1 cellular context compared by ENCODE assay signal in the genomic region with DNA sequence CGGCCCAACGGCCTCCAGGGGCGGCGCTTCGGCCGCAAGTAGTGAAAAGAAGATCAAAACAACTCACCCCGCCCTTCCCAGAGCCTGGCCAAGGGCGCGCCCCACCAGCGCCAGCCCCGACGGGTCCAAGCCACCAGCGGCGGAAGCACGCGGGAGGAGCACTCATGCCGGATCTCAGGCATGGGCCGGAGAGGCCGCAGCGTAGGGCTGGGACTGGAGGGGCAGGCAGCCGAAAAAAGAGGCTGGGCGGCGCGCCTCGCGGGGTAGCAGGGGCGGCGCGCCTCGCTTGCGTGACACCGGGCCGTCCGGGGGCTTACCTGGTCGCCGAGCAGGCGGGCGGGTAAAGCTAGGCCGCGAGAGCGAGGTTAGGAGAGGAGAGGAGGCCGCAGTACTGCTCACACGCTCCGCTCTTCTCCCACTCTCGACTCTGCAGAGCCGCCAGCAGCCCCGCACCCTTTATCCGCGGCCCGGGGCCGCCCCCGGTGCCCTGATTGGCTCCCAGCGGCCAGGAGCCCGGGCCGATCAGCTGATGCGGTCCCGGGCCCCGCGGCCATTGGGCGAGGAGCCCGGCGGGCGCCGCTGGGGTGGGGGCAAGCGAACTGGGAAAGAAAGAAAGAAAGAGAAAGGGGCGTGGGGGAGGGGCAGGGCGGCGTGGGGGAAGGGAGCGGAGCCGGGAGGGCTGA.
TF ChIP-seq lines count a peak whose summit lies in the region.

Gene GLUL, minus strand, starts transcription at position 429 of the 683 bp plus-strand sequence. CDS start 3,053 bp downstream, outside the sequence.

TF ChIP-seq in HepG2, 621 proteins besides CTCF, POLR2A, EP300 and RAD21 (continued from another document and continues in another):
- TF ChIP-seq NFAT5 (CRISPR knock-in tag; IDR thresholded peaks at IDR 0.05): peak; percentile 87; the same call in 1 of the 2 replicates
- no peak for TF ChIP-seq ZNF256 (CRISPR knock-in tag; conservative IDR thresholded peaks at IDR 0.05)
- TF ChIP-seq WIZ (CRISPR knock-in tag; IDR thresholded peaks at IDR 0.05): no peak
- no peak for TF ChIP-seq EZH2 (conservative IDR thresholded peaks at IDR 0.05; ENCODE audit: low read depth, low read length)
- TF ChIP-seq, protein P1, sequence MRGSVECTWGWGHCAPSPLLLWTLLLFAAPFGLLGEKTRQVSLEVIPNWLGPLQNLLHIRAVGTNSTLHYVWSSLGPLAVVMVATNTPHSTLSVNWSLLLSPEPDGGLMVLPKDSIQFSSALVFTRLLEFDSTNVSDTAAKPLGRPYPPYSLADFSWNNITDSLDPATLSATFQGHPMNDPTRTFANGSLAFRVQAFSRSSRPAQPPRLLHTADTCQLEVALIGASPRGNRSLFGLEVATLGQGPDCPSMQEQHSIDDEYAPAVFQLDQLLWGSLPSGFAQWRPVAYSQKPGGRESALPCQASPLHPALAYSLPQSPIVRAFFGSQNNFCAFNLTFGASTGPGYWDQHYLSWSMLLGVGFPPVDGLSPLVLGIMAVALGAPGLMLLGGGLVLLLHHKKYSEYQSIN (CRISPR knock-in tag; IDR thresholded peaks at IDR 0.05; ENCODE audit: borderline replicate concordance): no peak
- peak; percentile 60; the same call in 1 of the 2 replicates for TF ChIP-seq ZNF709 (CRISPR knock-in tag; IDR thresholded peaks at IDR 0.05)
- peak; percentile 71 for TF ChIP-seq TMF1 (CRISPR knock-in tag; IDR thresholded peaks at IDR 0.05; ENCODE audit: low read depth)
- peak; percentile 54 for TF ChIP-seq ASH2L (IDR thresholded peaks at IDR 0.05; ENCODE audit: insufficient read length, low read depth, low read length)
- TF ChIP-seq ZNF772 (CRISPR knock-in tag; IDR thresholded peaks at IDR 0.05): peak; percentile 77
- TF ChIP-seq PRMT3 (CRISPR knock-in tag; IDR thresholded peaks at IDR 0.05; ENCODE audit: borderline replicate concordance, low read depth): 0 out of 2 replicates have a peak, but pooled peaks have one; percentile 74
- TF ChIP-seq RFXAP (CRISPR knock-in tag; IDR thresholded peaks at IDR 0.05; ENCODE audit: borderline replicate concordance): peak; percentile 76
- no peak for TF ChIP-seq RFX1 (IDR thresholded peaks at IDR 0.05)
- no peak for TF ChIP-seq PHF21A (CRISPR knock-in tag; IDR thresholded peaks at IDR 0.05)
- TF ChIP-seq NAIF1 (CRISPR knock-in tag; IDR thresholded peaks at IDR 0.05; ENCODE audit: borderline replicate concordance): 0 out of 2 replicates have a peak, but pooled peaks have one; percentile 49
- TF ChIP-seq ZNF460 (CRISPR knock-in tag; IDR thresholded peaks at IDR 0.05; ENCODE audit: borderline replicate concordance): peak; percentile 37; the same call in 1 of the 2 replicates
- TF ChIP-seq, protein P2, sequence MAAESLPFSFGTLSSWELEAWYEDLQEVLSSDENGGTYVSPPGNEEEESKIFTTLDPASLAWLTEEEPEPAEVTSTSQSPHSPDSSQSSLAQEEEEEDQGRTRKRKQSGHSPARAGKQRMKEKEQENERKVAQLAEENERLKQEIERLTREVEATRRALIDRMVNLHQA (CRISPR knock-in tag; IDR thresholded peaks at IDR 0.05): no peak
- 0 out of 2 replicates have a peak, but pooled peaks have one; percentile 59 for TF ChIP-seq PAF1 (CRISPR knock-in tag; IDR thresholded peaks at IDR 0.05)
- peak; percentile 83 for TF ChIP-seq HNRNPLL (IDR thresholded peaks at IDR 0.05; ENCODE audit: low read depth, low read length, poor library complexity, severe bottlenecking)
- peak; percentile 66 for TF ChIP-seq TARDBP (CRISPR knock-in tag; IDR thresholded peaks at IDR 0.05)
- TF ChIP-seq ZSCAN30 (CRISPR knock-in tag; IDR thresholded peaks at IDR 0.05): no peak
- peak; percentile 80; the same call in 1 of the 2 replicates for TF ChIP-seq ZNF430 (CRISPR knock-in tag; IDR thresholded peaks at IDR 0.05)
- 0 out of 2 replicates have a peak, but pooled peaks have one; percentile 24 for TF ChIP-seq NFIB (CRISPR knock-in tag; IDR thresholded peaks at IDR 0.05; ENCODE audit: borderline replicate concordance)
- TF ChIP-seq ATM (IDR thresholded peaks at IDR 0.05; ENCODE audit: borderline replicate concordance): no peak
- TF ChIP-seq CBX5 (CRISPR knock-in tag; IDR thresholded peaks at IDR 0.05; ENCODE audit: borderline replicate concordance): no peak
- TF ChIP-seq, protein P3, sequence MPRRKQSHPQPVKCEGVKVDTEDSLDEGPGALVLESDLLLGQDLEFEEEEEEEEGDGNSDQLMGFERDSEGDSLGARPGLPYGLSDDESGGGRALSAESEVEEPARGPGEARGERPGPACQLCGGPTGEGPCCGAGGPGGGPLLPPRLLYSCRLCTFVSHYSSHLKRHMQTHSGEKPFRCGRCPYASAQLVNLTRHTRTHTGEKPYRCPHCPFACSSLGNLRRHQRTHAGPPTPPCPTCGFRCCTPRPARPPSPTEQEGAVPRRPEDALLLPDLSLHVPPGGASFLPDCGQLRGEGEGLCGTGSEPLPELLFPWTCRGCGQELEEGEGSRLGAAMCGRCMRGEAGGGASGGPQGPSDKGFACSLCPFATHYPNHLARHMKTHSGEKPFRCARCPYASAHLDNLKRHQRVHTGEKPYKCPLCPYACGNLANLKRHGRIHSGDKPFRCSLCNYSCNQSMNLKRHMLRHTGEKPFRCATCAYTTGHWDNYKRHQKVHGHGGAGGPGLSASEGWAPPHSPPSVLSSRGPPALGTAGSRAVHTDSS (CRISPR knock-in tag; conservative IDR thresholded peaks at IDR 0.05): no peak
- TF ChIP-seq ATF5 (CRISPR knock-in tag; IDR thresholded peaks at IDR 0.05; ENCODE audit: low read depth): no peak
- TF ChIP-seq ZBTB40 (IDR thresholded peaks at IDR 0.05): no peak
- TF ChIP-seq ZBTB40 (CRISPR knock-in tag; IDR thresholded peaks at IDR 0.05): no peak
- TF ChIP-seq ZNF773 (CRISPR knock-in tag; IDR thresholded peaks at IDR 0.05; ENCODE audit: borderline replicate concordance): peak; percentile 93; the same call in 1 of the 2 replicates
- TF ChIP-seq HDAC2 (CRISPR knock-in tag; IDR thresholded peaks at IDR 0.05): 0 out of 2 replicates have a peak, but pooled peaks have one; percentile 27
- TF ChIP-seq, protein P4, sequence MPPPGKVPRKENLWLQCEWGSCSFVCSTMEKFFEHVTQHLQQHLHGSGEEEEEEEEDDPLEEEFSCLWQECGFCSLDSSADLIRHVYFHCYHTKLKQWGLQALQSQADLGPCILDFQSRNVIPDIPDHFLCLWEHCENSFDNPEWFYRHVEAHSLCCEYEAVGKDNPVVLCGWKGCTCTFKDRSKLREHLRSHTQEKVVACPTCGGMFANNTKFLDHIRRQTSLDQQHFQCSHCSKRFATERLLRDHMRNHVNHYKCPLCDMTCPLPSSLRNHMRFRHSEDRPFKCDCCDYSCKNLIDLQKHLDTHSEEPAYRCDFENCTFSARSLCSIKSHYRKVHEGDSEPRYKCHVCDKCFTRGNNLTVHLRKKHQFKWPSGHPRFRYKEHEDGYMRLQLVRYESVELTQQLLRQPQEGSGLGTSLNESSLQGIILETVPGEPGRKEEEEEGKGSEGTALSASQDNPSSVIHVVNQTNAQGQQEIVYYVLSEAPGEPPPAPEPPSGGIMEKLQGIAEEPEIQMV (CRISPR knock-in tag; IDR thresholded peaks at IDR 0.05; ENCODE audit: low read depth): 0 out of 2 replicates have a peak, but pooled peaks have one; percentile 29
- TF ChIP-seq, protein P5, sequence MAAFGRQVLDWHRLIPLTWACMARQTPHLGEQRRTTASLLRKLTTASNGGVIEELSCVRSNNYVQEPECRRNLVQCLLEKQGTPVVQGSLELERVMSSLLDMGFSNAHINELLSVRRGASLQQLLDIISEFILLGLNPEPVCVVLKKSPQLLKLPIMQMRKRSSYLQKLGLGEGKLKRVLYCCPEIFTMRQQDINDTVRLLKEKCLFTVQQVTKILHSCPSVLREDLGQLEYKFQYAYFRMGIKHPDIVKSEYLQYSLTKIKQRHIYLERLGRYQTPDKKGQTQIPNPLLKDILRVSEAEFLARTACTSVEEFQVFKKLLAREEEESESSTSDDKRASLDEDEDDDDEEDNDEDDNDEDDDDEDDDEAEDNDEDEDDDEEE (CRISPR knock-in tag; IDR thresholded peaks at IDR 0.05): peak; percentile 69; the same call in 1 of the 2 replicates
- peak; percentile 90; the same call in 1 of the 2 replicates for TF ChIP-seq HIVEP1 (CRISPR knock-in tag; IDR thresholded peaks at IDR 0.05)
- no peak for TF ChIP-seq KDM1A (CRISPR knock-in tag; IDR thresholded peaks at IDR 0.05)
- peak; percentile 70 for TF ChIP-seq KMT2A (CRISPR knock-in tag; IDR thresholded peaks at IDR 0.05)
